24 cellular contexts compared by ENCODE assay signal in the genomic region with DNA sequence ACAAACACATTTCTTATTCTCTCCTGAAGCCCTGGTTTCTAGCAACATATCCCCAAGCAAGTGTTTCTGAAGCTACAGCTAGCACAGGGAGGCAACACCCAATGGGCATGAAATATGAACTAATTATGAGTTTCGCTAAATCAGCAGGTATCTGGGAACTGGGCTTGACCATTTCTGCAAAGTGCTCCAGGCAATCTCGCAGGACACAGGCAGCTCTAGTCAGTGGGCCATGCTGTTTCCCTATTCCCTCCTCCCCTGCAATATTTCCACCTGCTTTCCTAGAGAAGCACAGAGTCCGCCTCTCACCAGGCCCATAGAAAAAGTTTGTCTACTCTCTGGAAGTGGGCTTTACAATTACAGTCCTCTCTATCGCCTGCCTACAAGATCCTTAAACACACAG.
"Had no signal": no experiment of that assay in that cellular context is flagged by ENCODE, and none has a peak within 500 bp of the region (broad histone marks: within the 10 kb centered on the region; RNA-seq: fewer than 3 reads in every experiment).

No MANE protein-coding gene starts in this region.

- H3K9me3 Mint-ChIP-seq: activated B cell treated with CpG ODN at 0.5 μM for 24 hours; activated T-cell treated with anti-CD3 and anti-CD28 coated beads, Interleukin-2, amount 50 U/mL, for 4 hours; activated T-helper 2 cell treated with anti-CD3 and anti-CD28 coated beads, Interferon-gamma antibody, Interleukin-2, Interleukin-4, amounts not matched to agents 10 μg/mL and 5 μg/mL and 100 μg/mL, durations not matched to agents 14 hours and 24 hours and 36 hours; natural killer cell had no signal

- H3K4me3 Mint-ChIP-seq: activated B cell treated with CpG ODN at 0.5 μM for 24 hours; activated CD4-positive, alpha-beta T cell treated with anti-CD3 and anti-CD28 coated beads for 36 hours; activated naive CD8-positive, alpha-beta T cell treated with anti-CD3 and anti-CD28 coated beads for 36 hours; activated T-cell treated with anti-CD3 and anti-CD28 coated beads, Interleukin-2, amount 50 U/mL, for 4 hours; central memory CD8-positive, alpha-beta T cell; natural killer cell; stimulated activated naive CD8-positive, alpha-beta T cell treated with anti-CD3 and anti-CD28 coated beads, Interleukin-15, amount 100 ng/mL, for 72 hours had no signal

- DNase-seq: activated B cell treated with CpG ODN at 0.5 μM for 24 hours; activated CD4-positive, alpha-beta T cell treated with anti-CD3 and anti-CD28 coated beads for 36 hours; activated CD4-positive, alpha-beta T cell treated with anti-CD3 and anti-CD28 coated beads, Interleukin-2, amount 50 U/mL, for 48 hours; activated CD8-positive, alpha-beta memory T cell treated with anti-CD3 and anti-CD28 coated beads, Interleukin-2, amount 50 U/mL, for 48 hours; activated naive CD4-positive, alpha-beta T cell treated with Interleukin-2 at 50 U/mL for 16 hours; activated naive CD8-positive, alpha-beta T cell treated with anti-CD3 and anti-CD28 coated beads for 36 hours; activated T-cell treated with anti-CD3 and anti-CD28 coated beads, Interleukin-2, amount 50 U/mL, for 4 hours; colonic mucosa; foreskin fibroblast; kidney glomerular epithelial cell; left lung; natural killer cell; pancreas; psoas muscle; right cardiac atrium; stimulated activated CD4-positive, alpha-beta T cell treated with anti-CD3 and anti-CD28 coated beads, Interleukin-12 subunit alpha, Interleukin-12 subunit beta, amount 100 ng/mL, for 4 hours; stimulated activated CD4-positive, alpha-beta T cell treated with anti-CD3 and anti-CD28 coated beads, Interleukin-4, amount 100 ng/mL, for 4 hours; stimulated activated naive CD8-positive, alpha-beta T cell treated with anti-CD3 and anti-CD28 coated beads, Interleukin-15, amount 100 ng/mL, for 72 hours; T1000 had no signal

- H3K27ac Mint-ChIP-seq: activated B cell treated with CpG ODN at 0.5 μM for 24 hours; activated CD4-positive, alpha-beta T cell treated with anti-CD3 and anti-CD28 coated beads for 36 hours; activated naive CD8-positive, alpha-beta T cell treated with anti-CD3 and anti-CD28 coated beads for 36 hours; activated T-helper 2 cell treated with anti-CD3 and anti-CD28 coated beads, Interferon-gamma antibody, Interleukin-2, Interleukin-4, amounts not matched to agents 10 μg/mL and 5 μg/mL and 100 μg/mL, durations not matched to agents 14 hours and 24 hours and 36 hours; natural killer cell; stimulated activated naive CD8-positive, alpha-beta T cell treated with anti-CD3 and anti-CD28 coated beads, Interleukin-15, amount 100 ng/mL, for 72 hours had no signal

- H3K27me3 Mint-ChIP-seq: activated B cell treated with CpG ODN at 0.5 μM for 24 hours had no signal

- ATAC-seq: activated CD4-positive, alpha-beta T cell treated with anti-CD3 and anti-CD28 coated beads for 36 hours; activated T-cell treated with anti-CD3 and anti-CD28 coated beads, Interleukin-2, amount 50 U/mL, for 4 hours; left lung; natural killer cell; psoas muscle; right cardiac atrium; stimulated activated naive CD8-positive, alpha-beta T cell treated with anti-CD3 and anti-CD28 coated beads, Interleukin-15, amount 100 ng/mL, for 72 hours had no signal

- H3K27me3 ChIP-seq: breast epithelium, colonic mucosa, left lung, pancreas, suprapubic skin, tibial nerve had no signal

- H3K36me3 Mint-ChIP-seq: activated naive CD8-positive, alpha-beta T cell treated with anti-CD3 and anti-CD28 coated beads for 36 hours; natural killer cell had no signal

- H3K9me3 ChIP-seq: breast epithelium, colonic mucosa, left lung, pancreas, psoas muscle, suprapubic skin, tibial nerve had no signal

- H3K4me1 Mint-ChIP-seq: activated B cell treated with CpG ODN at 0.5 μM for 24 hours; activated CD4-positive, alpha-beta T cell treated with anti-CD3 and anti-CD28 coated beads for 36 hours; activated naive CD8-positive, alpha-beta T cell treated with anti-CD3 and anti-CD28 coated beads for 36 hours; central memory CD8-positive, alpha-beta T cell; stimulated activated naive CD8-positive, alpha-beta T cell treated with anti-CD3 and anti-CD28 coated beads, Interleukin-15, amount 100 ng/mL, for 72 hours had no signal

- H3K36me3 ChIP-seq: breast epithelium, colonic mucosa, left lung, pancreas, suprapubic skin, tibial nerve had no signal

- H3K4me3 ChIP-seq: breast epithelium, colonic mucosa, left lung, pancreas, psoas muscle, suprapubic skin, tibial nerve had no signal

- H3K4me1 ChIP-seq: breast epithelium, colonic mucosa, left lung, pancreas, psoas muscle, suprapubic skin had no signal

- H3K27ac ChIP-seq: breast epithelium, colonic mucosa, left lung, pancreas, psoas muscle, suprapubic skin, tibial nerve had no signal
